Comparison of ENCODE assay signal across 23 cellular contexts in genomic region chr5:94154672-94155071, GRCh38.
DNase-seq lines count a peak whose midpoint lies in the region; ATAC-seq, FAIRE-seq and TF ChIP-seq lines count a peak whose summit lies in the region.
"Had no signal": no experiment of that assay in that cellular context is flagged by ENCODE, and none has a peak within 500 bp of the region (broad histone marks: within the 10 kb centered on the region; RNA-seq: fewer than 3 reads in every experiment).

No MANE protein-coding gene starts in this region.

- H3K27ac ChIP-seq in A549 (no peak overlapping the region), H9 (ENCODE audit: insufficient read length, low read depth, low read length) (no peak overlapping the region), endodermal cell (ENCODE audit: low read depth, low read length) (no peak overlapping the region), neuronal stem cell (replicated peaks; ENCODE audit: low read length) (no peak overlapping the region)
- H3K27ac ChIP-seq: BLaER1, C4-2B had no signal

- H3K36me3 ChIP-seq in endodermal cell (ENCODE audit: control insufficient read depth, insufficient read depth, low read length), result peaks cover 19% of the 10 kb centered on the region
- H3K36me3 ChIP-seq in neuronal stem cell (replicated peaks in 1 of 2; ENCODE audit: control insufficient read depth in 2 of 2, insufficient read depth in 2 of 2, low read length in 2 of 2), result no peaks in the 10 kb centered on the region
- H3K36me3 ChIP-seq: BLaER1, HAP-1 had no signal

- H3K4me3 Mint-ChIP-seq in H9, result no peak overlapping the region
- H3K4me3 Mint-ChIP-seq in endodermal cell, result no peak overlapping the region
- H3K4me3 Mint-ChIP-seq: B cell; CD4-positive, CD25-positive, alpha-beta regulatory T cell; CD8-positive, alpha-beta T cell; GM23338; HFFc6 had no signal

- H4K20me1 ChIP-seq in H9 (ENCODE audit: control insufficient read depth, insufficient read depth, insufficient read length), result no peaks in the 10 kb centered on the region
- H4K20me1 ChIP-seq: BLaER1 had no signal

- H2BK5ac ChIP-seq in H9 (ENCODE audit: insufficient read length, low read length), result no peak overlapping the region
- no peak overlapping the region for H2BK5ac ChIP-seq in neuronal stem cell (ENCODE audit: low read length)

- H2BK12ac ChIP-seq in H9 (ENCODE audit: insufficient read length, low read depth, low read length) (no peak overlapping the region), neuronal stem cell (ENCODE audit: low read length) (no peak overlapping the region)

- H3K9me3 ChIP-seq in A549, result no peaks in the 10 kb centered on the region
- H3K9me3 ChIP-seq in H9 (ENCODE audit: control insufficient read depth, low read depth, low read length), result no peaks in the 10 kb centered on the region
- peaks cover 14% of the 10 kb centered on the region for H3K9me3 ChIP-seq in endodermal cell (ENCODE audit: control insufficient read depth, low read length)
- no peaks in the 10 kb centered on the region for H3K9me3 ChIP-seq in neuronal stem cell (replicated peaks in 1 of 2; ENCODE audit: control insufficient read depth in 2 of 2, insufficient read depth in 1 of 2, low read depth in 1 of 2, low read length in 2 of 2)
- H3K9me3 ChIP-seq: BLaER1, Caco-2, HAP-1 had no signal

- H4K8ac ChIP-seq in H9 (replicated peaks; ENCODE audit: insufficient read length, low read depth, low read length), result no peak overlapping the region
- H4K8ac ChIP-seq in neuronal stem cell (ENCODE audit: low read depth, low read length), result no peak overlapping the region

- no peak overlapping the region for H3T11ph ChIP-seq in H9 (ENCODE audit: low read length)

- TF ChIP-seq RAD21 in A549 (conservative IDR thresholded peaks at IDR 0.05 in 1 of 2, IDR thresholded peaks at IDR 0.05 in 1 of 2), result no peak

- no peak overlapping the region for H3K4me3 ChIP-seq in A549
- H3K4me3 ChIP-seq in endodermal cell (ENCODE audit: low read length), result no peak overlapping the region
- H3K4me3 ChIP-seq in neuronal stem cell (ENCODE audit: low read length in 2 of 2), result no peak overlapping the region
- H3K4me3 ChIP-seq: BLaER1, GM12878, GM23338, HAP-1 had no signal

- TF ChIP-seq EP300 in A549 (IDR thresholded peaks at IDR 0.05), result no peak

- H2BK120ac ChIP-seq in H9 (ENCODE audit: low read depth, low read length, poor library complexity, severe bottlenecking) (no peak overlapping the region), neuronal stem cell (ENCODE audit: low read depth, low read length) (no peak overlapping the region)

- H3K27me3 Mint-ChIP-seq in H9 (ENCODE audit: low read depth), result no peaks in the 10 kb centered on the region
- H3K27me3 Mint-ChIP-seq in endodermal cell (ENCODE audit: insufficient read depth), result no peaks in the 10 kb centered on the region

- CTCF ChIA-PET in A549 (lab: Yijun Ruan, JAX), result interaction anchor here (0.6 to 1.2 kb wide), 2 partner anchors 22 to 52 kb away, joined by 3 to 5 read pairs; no protein-coding TSS in a partner anchor

- intact Hi-C loops in sciatic nerve (cut with DNase I), result no loop called here

- no peak overlapping the region; the same call in 2 of the 3 replicates for H3K4me2 ChIP-seq in A549
- no peak overlapping the region for H3K4me2 ChIP-seq in H9 (ENCODE audit: insufficient read depth, insufficient read length, low read length)
- no peak overlapping the region for H3K4me2 ChIP-seq in neuronal stem cell (ENCODE audit: insufficient read depth, low read length, poor library complexity, severe bottlenecking)
- H3K4me2 ChIP-seq: BLaER1, GM23338 had no signal

- H3K23me2 ChIP-seq in H9 (ENCODE audit: insufficient read length, low read depth, low read length, poor library complexity, severe bottlenecking), result no peaks in the 10 kb centered on the region

- no peak for DNase-seq in A549 (ENCODE audit: low read depth in 1 of 2, low spot score in 1 of 2)
- DNase-seq in H9, result no peak
- no peak for DNase-seq in endodermal cell
- DNase-seq in neuronal stem cell (ENCODE audit: low spot score), result no peak
- no peak for DNase-seq in sciatic nerve (ENCODE audit: low spot score)
- no peak for DNase-seq in frontal cortex (ENCODE audit: low spot score in 2 of 2)
- no peak for DNase-seq in DMS53 (lab: John Stamatoyannopoulos, UW)
- DNase-seq: Caco-2; CD4-positive, CD25-positive, alpha-beta regulatory T cell; CD8-positive, alpha-beta T cell; DMS153; DMS79; EL; GDM1; HFFc6 had no signal

- H2AK5ac ChIP-seq in H9 (ENCODE audit: insufficient read length, low read length) (no peak overlapping the region), neuronal stem cell (ENCODE audit: low read depth, low read length) (no peak overlapping the region)

- no peaks in the 10 kb centered on the region for H3K27me3 ChIP-seq in H9 (ENCODE audit: insufficient read depth, low read length)
- H3K27me3 ChIP-seq in endodermal cell (ENCODE audit: control insufficient read depth, insufficient read depth, low read length, poor library complexity, severe bottlenecking), result no peaks in the 10 kb centered on the region
- H3K27me3 ChIP-seq in neuronal stem cell (ENCODE audit: control insufficient read depth in 3 of 3, insufficient read depth in 3 of 3, low read depth in 1 of 3, low read length in 3 of 3), result no peaks in the 10 kb centered on the region
- H3K27me3 ChIP-seq: BLaER1 had no signal

- FAIRE-seq in A549 (lab: Jason Lieb, UNC) (no peak), frontal cortex (lab: Jason Lieb, UNC) (no peak)
- FAIRE-seq: GM12878, GM18507 had no signal

- no peak overlapping the region for H4K91ac ChIP-seq in H9 (ENCODE audit: insufficient read length, low read depth, low read length)
- H4K91ac ChIP-seq in neuronal stem cell (ENCODE audit: low read depth, low read length, poor library complexity), result no peak overlapping the region

- H3K4ac ChIP-seq in H9 (ENCODE audit: low read depth, low read length) (no peak overlapping the region), neuronal stem cell (ENCODE audit: low read length) (no peak overlapping the region)

- H3K79me2 ChIP-seq in H9 (ENCODE audit: insufficient read depth, low read length), result no peaks in the 10 kb centered on the region

- no peak overlapping the region for H3K56ac ChIP-seq in H9 (ENCODE audit: insufficient read length, low read depth, low read length)

- WGBS in A549 (ENCODE audit: missing lambda C conversion rate), result 50% methylated on average over 2 of the region's 2 CpGs
- no CpG with 5 or more reads among the region's 2 CpGs for WGBS in H9 (ENCODE audit: extremely low coverage, insufficient read length, low lambda C conversion rate)
- WGBS in endodermal cell (ENCODE audit: insufficient coverage in 1 of 2, insufficient read length in 1 of 2), 2 experiments, result 92 to 94% methylated on average over 2 of the region's 2 CpGs
- WGBS in neuronal stem cell (ENCODE audit: extremely low coverage in 2 of 2, insufficient read length in 2 of 2, insufficient replicate concordance in 1 of 2), 2 donors, result 100% methylated on average over 1 of the region's 2 CpGs; no CpG with 5 or more reads in 1 of the 2 donors

- no peak overlapping the region for H4K5ac ChIP-seq in H9 (ENCODE audit: insufficient read length, low read depth, low read length)

- H3K79me1 ChIP-seq in H9 (ENCODE audit: insufficient read depth, low read depth, low read length, poor library complexity, severe bottlenecking), result no peaks in the 10 kb centered on the region
- H3K79me1 ChIP-seq in neuronal stem cell (ENCODE audit: low read depth, low read length), result no peaks in the 10 kb centered on the region

- TF ChIP-seq CTCF in A549 (IDR thresholded peaks at IDR 0.05) (no peak), H9 (conservative IDR thresholded peaks at IDR 0.05) (no peak), endodermal cell (conservative IDR thresholded peaks at IDR 0.05) (no peak)

- peaks cover 0 to 2% of the 10 kb centered on the region in 2 experiments; a peak in 1 of 5 replicates for H3K9me3 Mint-ChIP-seq in H9
- H3K9me3 Mint-ChIP-seq in endodermal cell, result peaks cover 5% of the 10 kb centered on the region
- H3K9me3 Mint-ChIP-seq: CD8-positive, alpha-beta T cell; HFFc6 had no signal

- H3K14ac ChIP-seq in H9 (ENCODE audit: insufficient read depth, low read length), result no peak overlapping the region
- H3K14ac ChIP-seq in neuronal stem cell (ENCODE audit: low read length), result no peak overlapping the region

- H3K18ac ChIP-seq in H9 (ENCODE audit: insufficient read length, low read depth, low read length), result no peak overlapping the region
- no peak overlapping the region for H3K18ac ChIP-seq in neuronal stem cell (ENCODE audit: low read length)

- no peak for TF ChIP-seq POLR2A in A549 (IDR thresholded peaks at IDR 0.05; ENCODE audit: low read length)

- H2BK15ac ChIP-seq in H9 (ENCODE audit: low read depth, low read length) (no peak overlapping the region), neuronal stem cell (ENCODE audit: low read length) (no peak overlapping the region)

- H3K9ac ChIP-seq in H9 (ENCODE audit: extremely low read depth, insufficient read length, low read length), result no peak overlapping the region
- no peak overlapping the region for H3K9ac ChIP-seq in endodermal cell (ENCODE audit: extremely low read depth, low read length, poor library complexity, severe bottlenecking)
- H3K9ac ChIP-seq in neuronal stem cell (ENCODE audit: low read depth, low read length, poor library complexity), result no peak overlapping the region
- H3K9ac ChIP-seq: BLaER1 had no signal

- no peak overlapping the region for H2BK20ac ChIP-seq in H9 (ENCODE audit: low read depth, low read length, poor library complexity, severe bottlenecking)

- H3K23ac ChIP-seq in H9 (ENCODE audit: insufficient read length, low read depth, low read length) (no peak overlapping the region), neuronal stem cell (ENCODE audit: low read depth, low read length, poor library complexity) (no peak overlapping the region)

- H3K27ac Mint-ChIP-seq in H9 (peak overlapping the region in 2 of 3 experiments; percentile 3 to 5; a peak in 1 of 7 replicates), endodermal cell (peak overlapping the region; percentile 25)
- H3K27ac Mint-ChIP-seq: B cell; CD4-positive, CD25-positive, alpha-beta regulatory T cell; CD8-positive, alpha-beta T cell; HFFc6 had no signal

- H3K4me1 Mint-ChIP-seq in H9, result peaks cover 0 to 14% of the 10 kb centered on the region in 2 experiments; a peak in 2 of 4 replicates
- H3K4me1 Mint-ChIP-seq in endodermal cell, result peaks cover 7% of the 10 kb centered on the region
- H3K4me1 Mint-ChIP-seq: B cell had no signal

- POLR2A ChIA-PET in A549 (lab: Yijun Ruan, JAX), result no interaction called here

- ATAC-seq in A549, result peak; percentile 49 to 51; a peak in 3 of 6 replicates
- no peak for ATAC-seq in sciatic nerve
- no peak for ATAC-seq in HG02970 (IDR thresholded peaks at IDR 0.05; ENCODE audit: low FRiP score, unreplicated experiment)
- ATAC-seq: CD8-positive, alpha-beta T cell; GM23338 had no signal

- no peak overlapping the region for H2AFZ ChIP-seq in H9 (ENCODE audit: low read length)
- H2AFZ ChIP-seq in neuronal stem cell (ENCODE audit: low read length), result peak overlapping the region; percentile 14
- H2AFZ ChIP-seq: GM23338 had no signal

- peaks cover 10% of the 10 kb centered on the region; the same call in 2 of the 3 replicates for H3K4me1 ChIP-seq in A549
- no peaks in the 10 kb centered on the region for H3K4me1 ChIP-seq in H9 (ENCODE audit: insufficient read depth, low read length)
- no peaks in the 10 kb centered on the region for H3K4me1 ChIP-seq in endodermal cell (ENCODE audit: control insufficient read depth, insufficient read depth, low read length)
- no peaks in the 10 kb centered on the region for H3K4me1 ChIP-seq in neuronal stem cell (ENCODE audit: control insufficient read depth in 2 of 2, insufficient read depth in 1 of 2, low read depth in 1 of 2, low read length in 2 of 2)
- H3K4me1 ChIP-seq: BLaER1, Caco-2, HAP-1 had no signal

- H3K36me3 Mint-ChIP-seq in H9 (ENCODE audit: insufficient read depth in 1 of 3, low read depth in 3 of 3) (peaks cover 10 to 32% (median 32%) of the 10 kb centered on the region in 3 experiments), endodermal cell (ENCODE audit: low read depth) (peaks cover 25% of the 10 kb centered on the region)
- H3K36me3 Mint-ChIP-seq: CD4-positive, CD25-positive, alpha-beta regulatory T cell; CD8-positive, alpha-beta T cell had no signal

Comparison
In these comparisons a context has a peak if more than half of its experiments do, and no peak if none do; other contexts are left out.
1. ATAC-seq: peak in A549 (2 of 2); none in sciatic nerve (single experiment) and HG02970 (single experiment).